16 cellular contexts compared by ENCODE assay signal in genomic region chr7:82154728-82155127, GRCh38.
"Had no signal": no experiment of that assay in that cellular context is flagged by ENCODE, and none has a peak within 500 bp of the region (broad histone marks: within the 10 kb centered on the region; RNA-seq: fewer than 3 reads in every experiment).

No MANE protein-coding gene starts in this region.

- DNase-seq: Kasumi-1, MM.1S, NCI-H1092 treated with DMSO at 0.1 percent for 48 hours, NCI-H1436 treated with DMSO at 0.1 percent for 48 hours, NCI-H187 treated with DMSO at 0.1 percent for 48 hours, NCI-H2029 treated with DMSO at 0.1 percent for 48 hours, NCI-H226, NCI-H446, NCI-H510A, NCI-H524 treated with DMSO at 0.1 percent for 48 hours, Right ventricle myocardium superior, RPMI8226, SIG-M5 had no signal

- H3K27me3 Mint-ChIP-seq: IgD-negative memory B cell had no signal

- H3K4me1 Mint-ChIP-seq: IgD-negative memory B cell had no signal

- H3K4me3 Mint-ChIP-seq: IgD-negative memory B cell had no signal

- H3K9me3 ChIP-seq: SJSA1 had no signal

- H3K27ac Mint-ChIP-seq: IgD-negative memory B cell had no signal

- H3K36me3 Mint-ChIP-seq: IgD-negative memory B cell had no signal

- ATAC-seq: K562 had no signal
